In genomic region chr4:113222431-113222979, GRCh38 we compare ENCODE assay signal across 1 cellular context.
TF ChIP-seq lines count a peak whose summit lies in the region.

No MANE protein-coding gene starts in this region.

TF ChIP-seq in HCT116, 20 proteins besides CTCF, POLR2A, EP300 and RAD21:
- no peak for TF ChIP-seq ATF3 (IDR thresholded peaks at IDR 0.05)
- no peak for TF ChIP-seq POLR2AphosphoS5 (IDR thresholded peaks at IDR 0.05; ENCODE audit: low read depth, low read length)
- TF ChIP-seq SP1 (IDR thresholded peaks at IDR 0.05; ENCODE audit: low read depth): no peak
- no peak for TF ChIP-seq FOSL1 (IDR thresholded peaks at IDR 0.05; ENCODE audit: low read depth)
- TF ChIP-seq SRF (IDR thresholded peaks at IDR 0.05; ENCODE audit: low read depth): no peak
- no peak for TF ChIP-seq ZBTB33 (IDR thresholded peaks at IDR 0.05; ENCODE audit: extremely low read depth, insufficient replicate concordance, low read length)
- no peak for TF ChIP-seq ZFX (IDR thresholded peaks at IDR 0.05)
